1 cellular context compared by ENCODE assay signal in genomic region chr14:50875359-50876090, GRCh38.
TF ChIP-seq lines count a peak whose summit lies in the region.

No MANE protein-coding gene starts in this region.

TF ChIP-seq in HepG2, 621 proteins besides CTCF, POLR2A, EP300 and RAD21 (continued from another document and continues in another):
- TF ChIP-seq ZBTB10 (CRISPR knock-in tag; IDR thresholded peaks at IDR 0.05; ENCODE audit: borderline replicate concordance) (no peak), POGZ (CRISPR knock-in tag; IDR thresholded peaks at IDR 0.05) (no peak; the same call in 1 of the 2 replicates), BHLHE40 (IDR thresholded peaks at IDR 0.05; ENCODE audit: low read length) (peak; percentile 43), SATB2 (CRISPR knock-in tag; IDR thresholded peaks at IDR 0.05) (no peak), ATRX (CRISPR knock-in tag; IDR thresholded peaks at IDR 0.05; ENCODE audit: borderline replicate concordance) (no peak), DMTF1 (CRISPR knock-in tag; IDR thresholded peaks at IDR 0.05) (no peak), ZNF770 (CRISPR knock-in tag; IDR thresholded peaks at IDR 0.05) (no peak), ZNF253 (CRISPR knock-in tag; IDR thresholded peaks at IDR 0.05; ENCODE audit: borderline replicate concordance) (no peak), SETDB1 (CRISPR knock-in tag; IDR thresholded peaks at IDR 0.05; ENCODE audit: borderline replicate concordance) (no peak), ZNF354B (CRISPR knock-in tag; IDR thresholded peaks at IDR 0.05) (no peak), E2F2 (CRISPR knock-in tag; IDR thresholded peaks at IDR 0.05; ENCODE audit: borderline replicate concordance) (no peak), ETV5 (CRISPR knock-in tag; IDR thresholded peaks at IDR 0.05; ENCODE audit: borderline replicate concordance) (peak; percentile 64; the same call in 1 of the 2 replicates), ZNF740 (CRISPR knock-in tag; IDR thresholded peaks at IDR 0.05) (no peak), ZNF850 (CRISPR knock-in tag; conservative IDR thresholded peaks at IDR 0.05) (no peak), BRD4 (CRISPR knock-in tag; IDR thresholded peaks at IDR 0.05) (no peak), XRCC5 (optimal IDR thresholded peaks at IDR 0.05; ENCODE audit: low read length) (peak; percentile 25), ZBTB25 (CRISPR knock-in tag; IDR thresholded peaks at IDR 0.05) (peak; percentile 30; the same call in 1 of the 2 replicates), ZNF260 (CRISPR knock-in tag; IDR thresholded peaks at IDR 0.05; ENCODE audit: borderline replicate concordance, low read depth) (no peak), ZFP36 (IDR thresholded peaks at IDR 0.05; ENCODE audit: borderline replicate concordance, low read depth, low read length, partially characterized antibody) (no peak), ZNF224 (CRISPR knock-in tag; IDR thresholded peaks at IDR 0.05) (no peak), TAF1 (CRISPR knock-in tag; IDR thresholded peaks at IDR 0.05) (no peak), ARID2 (CRISPR knock-in tag; IDR thresholded peaks at IDR 0.05; ENCODE audit: borderline replicate concordance) (no peak), ZNF331 (CRISPR knock-in tag; IDR thresholded peaks at IDR 0.05) (peak; percentile 73; the same call in 1 of the 2 replicates), TEF (CRISPR knock-in tag; IDR thresholded peaks at IDR 0.05) (no peak), NFKB2 (CRISPR knock-in tag; IDR thresholded peaks at IDR 0.05; ENCODE audit: borderline replicate concordance) (no peak), SNAPC2 (CRISPR knock-in tag; IDR thresholded peaks at IDR 0.05) (0 out of 2 replicates have a peak, but pooled peaks have one; percentile 30), SRSF4 (IDR thresholded peaks at IDR 0.05; ENCODE audit: low read depth, low read length, poor library complexity, severe bottlenecking) (no peak), POLR2G (IDR thresholded peaks at IDR 0.05; ENCODE audit: low read depth, low read length) (peak; percentile 59), ZNF292 (CRISPR knock-in tag; IDR thresholded peaks at IDR 0.05; ENCODE audit: borderline replicate concordance, low read depth) (peak; percentile 96), HNRNPLL (IDR thresholded peaks at IDR 0.05; ENCODE audit: low read depth, low read length, poor library complexity, severe bottlenecking) (no peak), JARID2 (CRISPR knock-in tag; IDR thresholded peaks at IDR 0.05; ENCODE audit: insufficient replicate concordance) (no peak), ZNF276 (CRISPR knock-in tag; IDR thresholded peaks at IDR 0.05; ENCODE audit: low read depth) (no peak), LCORL (IDR thresholded peaks at IDR 0.05) (peak; percentile 22; the same call in 1 of the 2 replicates), LCORL (CRISPR knock-in tag; IDR thresholded peaks at IDR 0.05) (peak; percentile 94), ZNF570 (CRISPR knock-in tag; IDR thresholded peaks at IDR 0.05; ENCODE audit: borderline replicate concordance) (no peak), CREB3 (CRISPR knock-in tag; IDR thresholded peaks at IDR 0.05) (no peak), MYPOP (CRISPR knock-in tag; IDR thresholded peaks at IDR 0.05) (no peak), PHF5A (CRISPR knock-in tag; IDR thresholded peaks at IDR 0.05; ENCODE audit: low read depth, unreplicated experiment) (no peak), ARID3A (IDR thresholded peaks at IDR 0.05; ENCODE audit: low read depth, low read length) (peak; percentile 71; the same call in 1 of the 2 replicates), KAT8 (CRISPR knock-in tag; IDR thresholded peaks at IDR 0.05) (no peak), ZNF317 (CRISPR knock-in tag; IDR thresholded peaks at IDR 0.05) (no peak), RELA (CRISPR knock-in tag; IDR thresholded peaks at IDR 0.05) (no peak), MED13 (CRISPR knock-in tag; IDR thresholded peaks at IDR 0.05) (no peak), ZNF512B (CRISPR knock-in tag; IDR thresholded peaks at IDR 0.05; ENCODE audit: borderline replicate concordance) (no peak; the same call in 1 of the 2 replicates)
